8 cellular contexts compared by ENCODE assay signal in genomic region chr7:69412331-69413146, GRCh38.
DNase-seq lines count a peak whose midpoint lies in the region; ATAC-seq and TF ChIP-seq lines count a peak whose summit lies in the region.

No MANE protein-coding gene starts in this region.

- H3K56ac ChIP-seq in H9 (ENCODE audit: insufficient read length, low read depth, low read length) = no peak overlapping the region

- H2BK5ac ChIP-seq in H9 (ENCODE audit: insufficient read length, low read length) = no peak overlapping the region

- no peaks in the 10 kb centered on the region for H3K9me3 ChIP-seq in H9 (ENCODE audit: control insufficient read depth, low read depth, low read length)

- H3K9me3 Mint-ChIP-seq in H9 = peaks cover 5 to 7% of the 10 kb centered on the region in 2 experiments

- H3K79me1 ChIP-seq in H9 (ENCODE audit: insufficient read depth, low read depth, low read length, poor library complexity, severe bottlenecking) = no peaks in the 10 kb centered on the region

- H2BK15ac ChIP-seq in H9 (ENCODE audit: low read depth, low read length) = no peak overlapping the region

- no peaks in the 10 kb centered on the region for H3K4me1 Mint-ChIP-seq in H9

- H3K23me2 ChIP-seq in H9 (ENCODE audit: insufficient read length, low read depth, low read length, poor library complexity, severe bottlenecking) = peaks cover 3% of the 10 kb centered on the region

- no peak overlapping the region for H2BK12ac ChIP-seq in H9 (ENCODE audit: insufficient read length, low read depth, low read length)

- H2AK5ac ChIP-seq in H9 (ENCODE audit: insufficient read length, low read length) = no peak overlapping the region

- no peak overlapping the region for H3K9ac ChIP-seq in H9 (ENCODE audit: extremely low read depth, insufficient read length, low read length)

- peak overlapping the region; percentile 60 for H2BK20ac ChIP-seq in H9 (ENCODE audit: low read depth, low read length, poor library complexity, severe bottlenecking)

- H3K4ac ChIP-seq in H9 (ENCODE audit: low read depth, low read length) = no peak overlapping the region

- H3K4me1 ChIP-seq in H9 (ENCODE audit: insufficient read depth, low read length) = no peaks in the 10 kb centered on the region

- no peak overlapping the region for H3K4me2 ChIP-seq in H9 (ENCODE audit: insufficient read depth, insufficient read length, low read length)

- peak; percentile 33 for DNase-seq in GM06990 (ENCODE audit: extremely low read depth, insufficient read length)
- no peak for DNase-seq in H9
- DNase-seq in RPMI8226 = peak; percentile 71
- peak; percentile 1 for DNase-seq in iris pigment epithelial cell (ENCODE audit: low read depth)
- DNase-seq in NCI-H1417 treated with DMSO at 0.1 percent for 48 hours (lab: John Stamatoyannopoulos, UW) = no peak

- no peak overlapping the region for H3K4me3 Mint-ChIP-seq in H9

- H3K79me2 ChIP-seq in H9 (ENCODE audit: insufficient read depth, low read length) = no peaks in the 10 kb centered on the region

- no peak overlapping the region for H3K27ac ChIP-seq in H9 (ENCODE audit: insufficient read length, low read depth, low read length)

- H3K27me3 ChIP-seq in GM06990 (replicated peaks; ENCODE audit: control insufficient read depth, insufficient read depth, low read length) (no peaks in the 10 kb centered on the region), H9 (ENCODE audit: insufficient read depth, low read length) (no peaks in the 10 kb centered on the region)

- ATAC-seq in HG02678 (IDR thresholded peaks at IDR 0.05; ENCODE audit: unreplicated experiment) (no peak), HG02588 (IDR thresholded peaks at IDR 0.05; ENCODE audit: unreplicated experiment) (no peak), GM19395 (IDR thresholded peaks at IDR 0.05; ENCODE audit: unreplicated experiment) (no peak)

- H3K27me3 Mint-ChIP-seq in H9 (ENCODE audit: low read depth) = peaks cover 6% of the 10 kb centered on the region

- no peak overlapping the region for H4K91ac ChIP-seq in H9 (ENCODE audit: insufficient read length, low read depth, low read length)

- H3K18ac ChIP-seq in H9 (ENCODE audit: insufficient read length, low read depth, low read length) = no peak overlapping the region

- H4K5ac ChIP-seq in H9 (ENCODE audit: insufficient read length, low read depth, low read length) = no peak overlapping the region

- no peaks in the 10 kb centered on the region for H3K36me3 ChIP-seq in GM06990 (ENCODE audit: control insufficient read depth, insufficient read depth, low read length)

- H4K8ac ChIP-seq in H9 (replicated peaks; ENCODE audit: insufficient read length, low read depth, low read length) = no peak overlapping the region

- no peak overlapping the region for H3K4me3 ChIP-seq in GM06990 (replicated peaks; ENCODE audit: low read depth, low read length)

- no peak overlapping the region for H3T11ph ChIP-seq in H9 (ENCODE audit: low read length)

- peaks cover 0 to 7% (median 0%) of the 10 kb centered on the region in 3 experiments; a peak in 2 of 7 replicates for H3K36me3 Mint-ChIP-seq in H9 (ENCODE audit: insufficient read depth in 1 of 3, low read depth in 3 of 3)

- no peak overlapping the region for H3K27ac Mint-ChIP-seq in H9

- H3K23ac ChIP-seq in H9 (ENCODE audit: insufficient read length, low read depth, low read length) = no peak overlapping the region

- no peak overlapping the region for H2BK120ac ChIP-seq in H9 (ENCODE audit: low read depth, low read length, poor library complexity, severe bottlenecking)

- TF ChIP-seq CTCF in GM06990 (IDR thresholded peaks at IDR 0.05; ENCODE audit: insufficient read depth, low read length, poor library complexity, severe bottlenecking) (no peak), H9 (conservative IDR thresholded peaks at IDR 0.05) (no peak)

- H3K14ac ChIP-seq in H9 (ENCODE audit: insufficient read depth, low read length) = 0 out of 2 replicates have a peak overlapping the region, but pooled peaks have one; percentile 47

- no CpG with 5 or more reads among the region's 9 CpGs for WGBS in H9 (ENCODE audit: extremely low coverage, insufficient read length, low lambda C conversion rate)

- H2AFZ ChIP-seq in H9 (ENCODE audit: low read length) = peak overlapping the region; percentile 16

- no peaks in the 10 kb centered on the region for H4K20me1 ChIP-seq in H9 (ENCODE audit: control insufficient read depth, insufficient read depth, insufficient read length)

Comparison
In these comparisons a context has a peak if more than half of its experiments do, and no peak if none do; other contexts are left out.
1. DNase-seq: peak in GM06990 (single experiment), RPMI8226 (single experiment) and iris pigment epithelial cell (single experiment); none in H9 (single experiment) and NCI-H1417 treated with DMSO at 0.1 percent for 48 hours (single experiment).